ENCODE assay signal across 34 cellular contexts in the genomic region with DNA sequence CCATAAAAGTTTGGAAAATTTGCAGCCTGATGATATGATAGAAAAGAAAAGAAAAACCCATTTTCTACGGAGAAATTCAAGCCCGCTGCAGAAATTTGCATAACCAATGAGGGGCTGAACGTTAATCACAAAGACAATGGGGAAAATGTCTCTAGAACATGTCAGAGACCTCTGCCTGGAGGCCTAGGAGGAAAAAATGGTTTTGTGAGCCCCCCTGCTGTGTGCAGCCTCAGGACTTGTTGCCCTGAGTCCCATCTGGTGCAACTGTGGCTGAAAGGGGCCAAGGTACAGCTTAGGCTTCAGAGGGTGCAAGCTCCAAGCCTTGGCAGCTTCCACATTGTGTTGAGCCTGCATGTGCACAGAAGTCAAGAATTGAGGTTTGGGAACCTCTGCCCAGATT.
DNase-seq lines count a peak whose midpoint lies in the region; ATAC-seq, FAIRE-seq and TF ChIP-seq lines count a peak whose summit lies in the region.
"Had no signal": no experiment of that assay in that cellular context is flagged by ENCODE, and none has a peak within 500 bp of the region (broad histone marks: within the 10 kb centered on the region; RNA-seq: fewer than 3 reads in every experiment).

No MANE protein-coding gene starts in this region.

- H3K4me3 Mint-ChIP-seq in endodermal cell = no peak overlapping the region
- H3K4me3 Mint-ChIP-seq: B cell; CD14-positive monocyte; CD4-positive, alpha-beta memory T cell; CD4-positive, alpha-beta T cell; CD4-positive, CD25-positive, alpha-beta regulatory T cell; CD8-positive, alpha-beta memory T cell; CD8-positive, alpha-beta T cell had no signal

- H3K4me1 ChIP-seq in A549 (no peaks in the 10 kb centered on the region), HEK293 (ENCODE audit: control insufficient read depth, insufficient read depth, low read length) (no peaks in the 10 kb centered on the region), endodermal cell (ENCODE audit: control insufficient read depth, insufficient read depth, low read length) (no peaks in the 10 kb centered on the region)
- H3K4me1 ChIP-seq: BE2C; BLaER1; BLaER1 treated with 17β-estradiol and CSF1 and Interleukin-3, amounts not matched to agents 10 nM and 100 nM; Caco-2 had no signal

- DNase-seq in A549 (ENCODE audit: low read depth in 1 of 2, low spot score in 1 of 2) (no peak), endodermal cell (no peak), NCI-H1694 treated with DMSO at 0.1 percent for 48 hours (lab: John Stamatoyannopoulos, UW) (no peak), kidney tubule cell (ENCODE audit: low spot score) (no peak)
- DNase-seq: 8988T; ACHN; AML-193; BE2C; C1 segment of cervical spinal cord; Caco-2; Calu3; CD4-positive, alpha-beta memory T cell; CD4-positive, alpha-beta T cell; CD4-positive, CD25-positive, alpha-beta regulatory T cell; CD8-positive, alpha-beta memory T cell; CD8-positive, alpha-beta T cell; COR-L47; DMS 273 treated with DMSO at 0.1 percent for 48 hours; DMS153; DMS53; DMS79; DMS79 treated with DMSO at 0.1 percent for 48 hours; DND-41; EL had no signal

- no peaks in the 10 kb centered on the region for H3K4me1 Mint-ChIP-seq in endodermal cell
- H3K4me1 Mint-ChIP-seq: B cell; CD14-positive monocyte; CD4-positive, alpha-beta memory T cell; CD4-positive, CD25-positive, alpha-beta regulatory T cell; CD8-positive, alpha-beta memory T cell had no signal

- peaks cover 32% of the 10 kb centered on the region for H3K36me3 Mint-ChIP-seq in endodermal cell (ENCODE audit: low read depth)
- H3K36me3 Mint-ChIP-seq: CD14-positive monocyte; CD4-positive, alpha-beta memory T cell; CD4-positive, CD25-positive, alpha-beta regulatory T cell; CD8-positive, alpha-beta memory T cell; CD8-positive, alpha-beta T cell had no signal

- no peak overlapping the region for H3K4me2 ChIP-seq in A549
- H3K4me2 ChIP-seq: BLaER1; BLaER1 treated with 17β-estradiol and CSF1 and Interleukin-3, amounts not matched to agents 10 nM and 100 nM had no signal

- no peak for TF ChIP-seq EP300 in A549 (IDR thresholded peaks at IDR 0.05)

- TF ChIP-seq RAD21 in A549 (conservative IDR thresholded peaks at IDR 0.05 in 1 of 2, IDR thresholded peaks at IDR 0.05 in 1 of 2) = no peak

- H3K4me3 ChIP-seq in A549 (no peak overlapping the region), HEK293 (ENCODE audit: low read depth, low read length) (no peak overlapping the region), endodermal cell (ENCODE audit: low read length) (peak overlapping the region; percentile 35)
- H3K4me3 ChIP-seq: BLaER1; BLaER1 treated with 17β-estradiol and CSF1 and Interleukin-3, amounts not matched to agents 10 nM and 100 nM had no signal

- FAIRE-seq in A549 (lab: Jason Lieb, UNC) = no peak
- FAIRE-seq: A204.1, D721Med had no signal

- H3K36me3 ChIP-seq in HEK293 (ENCODE audit: control insufficient read depth in 2 of 2, insufficient read depth in 1 of 2, low read length in 2 of 2) (no peaks in the 10 kb centered on the region), endodermal cell (ENCODE audit: control insufficient read depth, insufficient read depth, low read length) (no peaks in the 10 kb centered on the region)
- H3K36me3 ChIP-seq: BE2C; BLaER1; BLaER1 treated with 17β-estradiol and CSF1 and Interleukin-3, amounts not matched to agents 10 nM and 100 nM had no signal

- no peak overlapping the region for H3K27ac Mint-ChIP-seq in endodermal cell
- H3K27ac Mint-ChIP-seq: B cell; CD14-positive monocyte; CD4-positive, alpha-beta memory T cell; CD4-positive, alpha-beta T cell; CD4-positive, CD25-positive, alpha-beta regulatory T cell; CD8-positive, alpha-beta memory T cell; CD8-positive, alpha-beta T cell had no signal

- H3K27ac ChIP-seq in A549 = no peak overlapping the region
- H3K27ac ChIP-seq in HEK293 (ENCODE audit: extremely low read depth, low read depth, low read length) = no peak overlapping the region
- no peak overlapping the region for H3K27ac ChIP-seq in endodermal cell (ENCODE audit: low read depth, low read length)
- H3K27ac ChIP-seq: 22Rv1; BLaER1; BLaER1 treated with 17β-estradiol and CSF1 and Interleukin-3, amounts not matched to agents 10 nM and 100 nM; C4-2B had no signal

- H3K9ac ChIP-seq in endodermal cell (ENCODE audit: extremely low read depth, low read length, poor library complexity, severe bottlenecking) = no peak overlapping the region
- H3K9ac ChIP-seq: BLaER1; BLaER1 treated with 17β-estradiol and CSF1 and Interleukin-3, amounts not matched to agents 10 nM and 100 nM had no signal

- H3K27me3 ChIP-seq in endodermal cell (ENCODE audit: control insufficient read depth, insufficient read depth, low read length, poor library complexity, severe bottlenecking) = no peaks in the 10 kb centered on the region
- H3K27me3 ChIP-seq: BE2C; BLaER1; BLaER1 treated with 17β-estradiol and CSF1 and Interleukin-3, amounts not matched to agents 10 nM and 100 nM had no signal

- H3K9me3 Mint-ChIP-seq in endodermal cell = peaks cover 45% of the 10 kb centered on the region

- TF ChIP-seq CTCF in A549 (IDR thresholded peaks at IDR 0.05) (no peak), HEK293 (tag by site-specific recombination; IDR thresholded peaks at IDR 0.05) (no peak), endodermal cell (conservative IDR thresholded peaks at IDR 0.05) (no peak)

- POLR2A ChIA-PET in A549 (lab: Yijun Ruan, JAX) (no interaction called here), HEK293 (lab: Yijun Ruan, JAX) (no interaction called here)

- CTCF ChIA-PET in A549 (lab: Yijun Ruan, JAX) = interaction anchor here (0.5 kb wide), 1 partner anchor 47 kb away, joined by 3 read pairs; no protein-coding TSS in a partner anchor
- CTCF ChIA-PET in HEK293 (lab: Yijun Ruan, JAX) = no interaction called here

- whole genome bisulfite sequencing in A549 (ENCODE audit: missing lambda C conversion rate) = 14% methylated on average over 3 of the region's 3 CpGs
- 55% methylated on average over 3 of the region's 3 CpGs for WGBS in endodermal cell (ENCODE audit: insufficient coverage in 1 of 2, insufficient read length in 1 of 2), 2 experiments

- TF ChIP-seq POLR2A in A549 (IDR thresholded peaks at IDR 0.05; ENCODE audit: low read length) = no peak

- ATAC-seq in A549 (no peak), HG03521 (IDR thresholded peaks at IDR 0.05; ENCODE audit: unreplicated experiment) (no peak)
- ATAC-seq: CD8-positive, alpha-beta T cell had no signal

- H3K27me3 Mint-ChIP-seq in endodermal cell (ENCODE audit: insufficient read depth) = no peaks in the 10 kb centered on the region
- H3K27me3 Mint-ChIP-seq: B cell; CD4-positive, alpha-beta memory T cell; CD4-positive, alpha-beta T cell; CD4-positive, CD25-positive, alpha-beta regulatory T cell; CD8-positive, alpha-beta memory T cell had no signal

- H3K9me3 ChIP-seq in A549 = peaks cover 15% of the 10 kb centered on the region
- H3K9me3 ChIP-seq in HEK293 (ENCODE audit: control insufficient read depth, insufficient read depth, low read depth, low read length) = no peaks in the 10 kb centered on the region
- H3K9me3 ChIP-seq in endodermal cell (ENCODE audit: control insufficient read depth, low read length) = peaks cover 28% of the 10 kb centered on the region
- H3K9me3 ChIP-seq: BE2C had no signal

TF ChIP-seq in A549, 52 proteins besides CTCF, POLR2A, EP300 and RAD21:
- TF ChIP-seq, protein P1, sequence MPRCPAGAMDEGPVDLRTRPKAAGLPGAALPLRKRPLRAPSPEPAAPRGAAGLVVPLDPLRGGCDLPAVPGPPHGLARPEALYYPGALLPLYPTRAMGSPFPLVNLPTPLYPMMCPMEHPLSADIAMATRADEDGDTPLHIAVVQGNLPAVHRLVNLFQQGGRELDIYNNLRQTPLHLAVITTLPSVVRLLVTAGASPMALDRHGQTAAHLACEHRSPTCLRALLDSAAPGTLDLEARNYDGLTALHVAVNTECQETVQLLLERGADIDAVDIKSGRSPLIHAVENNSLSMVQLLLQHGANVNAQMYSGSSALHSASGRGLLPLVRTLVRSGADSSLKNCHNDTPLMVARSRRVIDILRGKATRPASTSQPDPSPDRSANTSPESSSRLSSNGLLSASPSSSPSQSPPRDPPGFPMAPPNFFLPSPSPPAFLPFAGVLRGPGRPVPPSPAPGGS (IDR thresholded peaks at IDR 0.05) = no peak
- TF ChIP-seq ZFP36 (IDR thresholded peaks at IDR 0.05; ENCODE audit: borderline replicate concordance, partially characterized antibody) = peak; percentile 80

TF ChIP-seq in HEK293, 187 proteins besides CTCF, POLR2A, EP300 and RAD21:
- TF ChIP-seq ZNF585B (tag by site-specific recombination; IDR thresholded peaks at IDR 0.05) (peak; percentile 53), ZXDB (tag by site-specific recombination; IDR thresholded peaks at IDR 0.05) (no peak), MEIS1 (CRISPR knock-in tag; IDR thresholded peaks at IDR 0.05; ENCODE audit: borderline replicate concordance) (no peak), ZNF654 (tag by site-specific recombination; IDR thresholded peaks at IDR 0.05; ENCODE audit: low read depth) (no peak)
- TF ChIP-seq, protein P2, sequence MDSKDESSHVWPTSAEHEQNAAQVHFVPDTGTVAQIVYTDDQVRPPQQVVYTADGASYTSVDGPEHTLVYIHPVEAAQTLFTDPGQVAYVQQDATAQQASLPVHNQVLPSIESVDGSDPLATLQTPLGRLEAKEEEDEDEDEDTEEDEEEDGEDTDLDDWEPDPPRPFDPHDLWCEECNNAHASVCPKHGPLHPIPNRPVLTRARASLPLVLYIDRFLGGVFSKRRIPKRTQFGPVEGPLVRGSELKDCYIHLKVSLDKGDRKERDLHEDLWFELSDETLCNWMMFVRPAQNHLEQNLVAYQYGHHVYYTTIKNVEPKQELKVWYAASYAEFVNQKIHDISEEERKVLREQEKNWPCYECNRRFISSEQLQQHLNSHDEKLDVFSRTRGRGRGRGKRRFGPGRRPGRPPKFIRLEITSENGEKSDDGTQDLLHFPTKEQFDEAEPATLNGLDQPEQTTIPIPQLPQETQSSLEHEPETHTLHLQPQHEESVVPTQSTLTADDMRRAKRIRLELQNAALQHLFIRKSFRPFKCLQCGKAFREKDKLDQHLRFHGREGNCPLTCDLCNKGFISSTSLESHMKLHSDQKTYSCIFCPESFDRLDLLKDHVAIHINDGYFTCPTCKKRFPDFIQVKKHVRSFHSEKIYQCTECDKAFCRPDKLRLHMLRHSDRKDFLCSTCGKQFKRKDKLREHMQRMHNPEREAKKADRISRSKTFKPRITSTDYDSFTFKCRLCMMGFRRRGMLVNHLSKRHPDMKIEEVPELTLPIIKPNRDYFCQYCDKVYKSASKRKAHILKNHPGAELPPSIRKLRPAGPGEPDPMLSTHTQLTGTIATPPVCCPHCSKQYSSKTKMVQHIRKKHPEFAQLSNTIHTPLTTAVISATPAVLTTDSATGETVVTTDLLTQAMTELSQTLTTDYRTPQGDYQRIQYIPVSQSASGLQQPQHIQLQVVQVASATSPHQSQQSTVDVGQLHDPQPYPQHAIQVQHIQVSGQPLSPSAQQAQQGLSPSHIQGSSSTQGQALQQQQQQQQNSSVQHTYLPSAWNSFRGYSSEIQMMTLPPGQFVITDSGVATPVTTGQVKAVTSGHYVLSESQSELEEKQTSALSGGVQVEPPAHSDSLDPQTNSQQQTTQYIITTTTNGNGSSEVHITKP (tag by site-specific recombination; IDR thresholded peaks at IDR 0.05) = no peak
TF ChIP-seq in HEK293: peak in this region for 1.
